21 cellular contexts compared by ENCODE assay signal in genomic region chr2:143426296-143426695, GRCh38.
DNase-seq lines count a peak whose midpoint lies in the region; ATAC-seq, FAIRE-seq and TF ChIP-seq lines count a peak whose summit lies in the region.
"Had no signal": no experiment of that assay in that cellular context is flagged by ENCODE, and none has a peak within 500 bp of the region (broad histone marks: within the 10 kb centered on the region; RNA-seq: fewer than 3 reads in every experiment).

No MANE protein-coding gene starts in this region.

- CTCF ChIA-PET in AG04449 (lab: Yijun Ruan, JAX): no interaction called here

- H3K4me1 ChIP-seq in astrocyte (ENCODE audit: insufficient read depth, low read length) (peaks cover 6% of the 10 kb centered on the region), foreskin keratinocyte (no peaks in the 10 kb centered on the region)
- H3K4me1 ChIP-seq: BLaER1, uterus had no signal

- H3K27me3 Mint-ChIP-seq in astrocyte (ENCODE audit: low read depth, unreplicated experiment): no peaks in the 10 kb centered on the region
- H3K27me3 Mint-ChIP-seq: activated CD4-positive, alpha-beta T cell treated with anti-CD3 and anti-CD28 coated beads, Interleukin-2, amount 10 ng/mL, durations not matched to agents 24 days and 14 days; memory B cell had no signal

- POLR2A ChIA-PET in AG04449 (lab: Yijun Ruan, JAX): no interaction called here

- ATAC-seq in foreskin keratinocyte (peak; percentile 56), GM21447 (IDR thresholded peaks at IDR 0.05; ENCODE audit: unreplicated experiment) (no peak), GM19397 (IDR thresholded peaks at IDR 0.05; ENCODE audit: unreplicated experiment) (no peak)
- ATAC-seq: HepG2 had no signal

- no peaks in the 10 kb centered on the region for H3K36me3 Mint-ChIP-seq in astrocyte (ENCODE audit: low read depth, unreplicated experiment)

- H3K4me2 ChIP-seq in astrocyte (ENCODE audit: low read length): peak overlapping the region; percentile 37
- H3K4me2 ChIP-seq: BLaER1 had no signal

- FAIRE-seq in astrocyte (lab: Jason Lieb, UNC): peak; percentile 82
- FAIRE-seq: HepG2 had no signal

- no peaks in the 10 kb centered on the region for H3K36me3 ChIP-seq in astrocyte (ENCODE audit: insufficient read depth, low read length)
- H3K36me3 ChIP-seq: BLaER1, uterus had no signal

- no peak overlapping the region for H2AFZ ChIP-seq in astrocyte (ENCODE audit: low read depth, low read length)

- TF ChIP-seq CTCF in AG04449 (IDR thresholded peaks at IDR 0.05; ENCODE audit: insufficient read depth, low read length, missing control alignments) (no peak), astrocyte (IDR thresholded peaks at IDR 0.05; ENCODE audit: insufficient read depth, low read depth, low read length) (no peak), foreskin keratinocyte (conservative IDR thresholded peaks at IDR 0.05) (no peak)

- no peaks in the 10 kb centered on the region for H3K79me2 ChIP-seq in astrocyte (ENCODE audit: insufficient read depth, low read length)

- peak overlapping the region; percentile 63 for H3K27ac ChIP-seq in astrocyte (ENCODE audit: low read depth, low read length)
- H3K27ac ChIP-seq in foreskin keratinocyte: no peak overlapping the region
- H3K27ac ChIP-seq: BLaER1, uterus had no signal

- H3K4me1 Mint-ChIP-seq in astrocyte (ENCODE audit: low read depth, unreplicated experiment): peaks cover 17% of the 10 kb centered on the region

- H4K20me1 ChIP-seq in astrocyte (ENCODE audit: insufficient read depth, low read length): no peaks in the 10 kb centered on the region

- peak overlapping the region; percentile 89 for H3K27ac Mint-ChIP-seq in astrocyte (ENCODE audit: unreplicated experiment)
- H3K27ac Mint-ChIP-seq: activated CD4-positive, alpha-beta T cell treated with anti-CD3 and anti-CD28 coated beads, Interleukin-2, amount 10 ng/mL, durations not matched to agents 24 days and 14 days had no signal

- H3K9me3 Mint-ChIP-seq in astrocyte (ENCODE audit: unreplicated experiment): no peaks in the 10 kb centered on the region
- H3K9me3 Mint-ChIP-seq: activated CD4-positive, alpha-beta T cell treated with anti-CD3 and anti-CD28 coated beads, Interleukin-2, amount 10 ng/mL, durations not matched to agents 24 days and 14 days; memory B cell had no signal

- H3K4me3 Mint-ChIP-seq in astrocyte (ENCODE audit: unreplicated experiment): no peak overlapping the region
- H3K4me3 Mint-ChIP-seq: activated CD4-positive, alpha-beta T cell treated with anti-CD3 and anti-CD28 coated beads, Interleukin-2, amount 10 ng/mL, durations not matched to agents 24 days and 14 days; memory B cell had no signal

- no peak overlapping the region for H3K9ac ChIP-seq in astrocyte (ENCODE audit: low read length)
- H3K9ac ChIP-seq: BLaER1 had no signal

- H3K4me3 ChIP-seq in AG04449 (ENCODE audit: low read depth, low read length) (no peak overlapping the region), astrocyte (ENCODE audit: insufficient read depth, low read depth, low read length) (no peak overlapping the region)
- H3K4me3 ChIP-seq: BLaER1, uterus had no signal

- no peaks in the 10 kb centered on the region for H3K27me3 ChIP-seq in astrocyte (ENCODE audit: insufficient read depth, low read length)
- no peaks in the 10 kb centered on the region for H3K27me3 ChIP-seq in foreskin keratinocyte
- H3K27me3 ChIP-seq: BLaER1, uterus had no signal

- DNase-seq in AG04449 (ENCODE audit: low read depth, low spot score) (peak; percentile 77), HK-2 (ENCODE audit: unreplicated experiment) (peak; percentile 41), astrocyte (ENCODE audit: low read depth) (peak; percentile 92), foreskin keratinocyte (peak; percentile 40 to 58), SKM-1 treated with dmso at 0.1 percent for 144 hours (lab: John Stamatoyannopoulos, UW; ENCODE audit: unreplicated experiment) (no peak)
- DNase-seq in central memory CD4-positive, alpha-beta T cell: no peak
- DNase-seq: activated CD4-positive, alpha-beta T cell treated with anti-CD3 and anti-CD28 coated beads, Interleukin-2, amount 10 ng/mL, durations not matched to agents 24 days and 14 days; activated T-cell treated with anti-CD3 and anti-CD28 coated beads, Interleukin-2, amount 50 U/mL, for 48 hours; aorta; NCI-H1092 treated with DMSO at 0.1 percent for 48 hours; NCI-H345; nucleus accumbens; OCI-M1; stimulated activated CD8-positive, alpha-beta memory T cell treated with anti-CD3 and anti-CD28 coated beads, Interleukin-4, amount 100 ng/mL, for 48 hours; T-helper 1 cell; uterus had no signal

- no peaks in the 10 kb centered on the region for H3K9me3 ChIP-seq in astrocyte (ENCODE audit: insufficient read depth, low read depth, low read length)
- H3K9me3 ChIP-seq: BLaER1, uterus had no signal

Comparison
In these comparisons a context has a peak if more than half of its experiments do, and no peak if none do; other contexts are left out.
1. DNase-seq: peak in AG04449 (single experiment), HK-2 (single experiment), astrocyte (single experiment) and foreskin keratinocyte (2 of 2); none in central memory CD4-positive, alpha-beta T cell (single experiment) and SKM-1 treated with dmso at 0.1 percent for 144 hours (single experiment).